29 cellular contexts compared by ENCODE assay signal in the genomic region with DNA sequence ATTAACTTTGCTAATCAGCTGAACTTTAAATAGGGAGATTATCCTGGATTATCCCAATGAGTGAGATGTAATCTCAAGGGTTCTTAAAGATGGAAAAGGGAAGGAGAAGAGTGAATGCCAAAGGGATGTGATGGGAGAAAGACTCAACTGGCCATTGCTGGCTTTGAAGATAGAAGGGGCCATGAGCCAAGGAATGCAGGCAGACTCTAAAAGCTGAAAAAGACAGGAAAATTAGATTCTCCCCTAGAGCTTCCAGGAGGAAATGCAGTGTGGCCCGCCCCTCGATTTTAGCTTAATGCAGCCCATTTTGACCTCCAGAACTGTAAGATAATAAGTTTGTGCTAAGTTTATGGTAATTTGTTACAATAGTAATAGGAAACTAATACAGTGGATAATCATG.
"Had no signal": no experiment of that assay in that cellular context is flagged by ENCODE, and none has a peak within 500 bp of the region (broad histone marks: within the 10 kb centered on the region; RNA-seq: fewer than 3 reads in every experiment).

No MANE protein-coding gene starts in this region.

- H3K27ac ChIP-seq: adrenal gland, body of pancreas, epithelial cell of prostate had no signal

- H3K36me3 ChIP-seq: adrenal gland had no signal

- H3K9me3 ChIP-seq: adrenal gland, body of pancreas, esophagus squamous epithelium had no signal

- ATAC-seq: activated naive CD8-positive, alpha-beta T cell treated with anti-CD3 and anti-CD28 coated beads, Interleukin-2, amount 50 U/mL, for 24 hours; body of pancreas; effector memory CD8-positive, alpha-beta T cell had no signal

- FAIRE-seq: colon, endometrium, endothelial cell of umbilical vein, frontal cortex had no signal

- H3K4me3 ChIP-seq: adrenal gland, body of pancreas, esophagus squamous epithelium had no signal

- DNase-seq: activated CD4-positive, alpha-beta memory T cell treated with anti-CD3 and anti-CD28 coated beads, Interleukin-2, amount 10 ng/mL, durations not matched to agents 7 days and 5 days; activated CD4-positive, alpha-beta T cell treated with anti-CD3 and anti-CD28 coated beads for 1 hour; activated CD4-positive, alpha-beta T cell treated with anti-CD3 and anti-CD28 coated beads for 4 hours; activated CD4-positive, alpha-beta T cell treated with anti-CD3 and anti-CD28 coated beads, Interleukin-2, amount 10 ng/mL, durations not matched to agents 7 days and 5 days; activated CD4-positive, alpha-beta T cell treated with anti-CD3 and anti-CD28 coated beads, Interleukin-2, amount 50 U/mL, for 4 hours; activated CD8-positive, alpha-beta memory T cell treated with anti-CD3 and anti-CD28 coated beads, Interleukin-2, amount 50 U/mL, for 48 hours; activated effector memory CD4-positive, alpha-beta T cell treated with anti-CD3 and anti-CD28 coated beads, Interleukin-2, amount 50 U/mL, for 16 hours; activated naive CD4-positive, alpha-beta T cell treated with anti-CD3 and anti-CD28 coated beads for 36 hours; activated naive CD8-positive, alpha-beta T cell treated with anti-CD3 and anti-CD28 coated beads for 36 hours; activated naive CD8-positive, alpha-beta T cell treated with anti-CD3 and anti-CD28 coated beads, Interleukin-2, amount 50 U/mL, for 24 hours; activated T-cell treated with anti-CD3 and anti-CD28 coated beads for 4 hours; activated T-cell treated with anti-CD3 and anti-CD28 coated beads, Interleukin-2, amount 50 U/mL, for 24 hours; adrenal gland; amygdala; aorta; body of pancreas; caudate nucleus; cortex of kidney; dermis blood vessel endothelial cell; effector CD4-positive, alpha-beta T cell; effector memory CD8-positive, alpha-beta T cell; esophagus squamous epithelium; head of caudate nucleus; T-helper 2 cell had no signal
